In the genomic region with DNA sequence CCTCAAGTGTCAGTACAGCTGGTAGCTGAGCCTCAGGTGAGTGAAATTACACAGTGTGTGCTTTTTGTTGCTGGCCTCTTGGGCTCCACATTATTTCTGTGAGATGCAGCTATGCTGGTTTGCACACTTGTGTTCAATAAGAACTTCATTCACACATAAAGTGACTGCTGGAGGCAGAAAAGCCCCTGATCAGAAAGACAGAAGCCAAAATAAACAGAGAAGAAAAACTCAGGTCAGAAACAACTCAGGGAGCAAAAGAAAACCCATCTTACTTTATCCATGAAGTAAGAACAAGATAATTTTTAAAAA, we compare ENCODE assay signal across 10 cellular contexts. TPM values are rescaled to one million over a fixed set of nuclear protein-coding genes. Genes with fewer than 3 reads are reported as not detected.
DNase-seq lines count a peak whose midpoint lies in the region; ATAC-seq and TF ChIP-seq lines count a peak whose summit lies in the region.
"Had no signal": no experiment of that assay in that cellular context is flagged by ENCODE, and none has a peak within 500 bp of the region (broad histone marks: within the 10 kb centered on the region; RNA-seq: fewer than 3 reads in every experiment).

No MANE protein-coding gene starts in this region.

- H3K4me3 Mint-ChIP-seq in activated naive CD4-positive, alpha-beta T cell treated with anti-CD3 and anti-CD28 coated beads, Interleukin-2, amount 10 ng/mL, durations not matched to agents 7 days and 5 days = no peak overlapping the region
- no peak overlapping the region for H3K4me3 Mint-ChIP-seq in activated naive CD4-positive, alpha-beta T cell treated with anti-CD3 and anti-CD28 coated beads for 36 hours
- H3K4me3 Mint-ChIP-seq in central memory CD8-positive, alpha-beta T cell = no peak overlapping the region
- no peak overlapping the region for H3K4me3 Mint-ChIP-seq in stimulated activated naive B cell treated with anti-CD40 and anti-IgM and Interleukin-4, amounts not matched to agents 10 μg/mL and 1 μg/mL and 100 μg/mL, for 72 hours

- BruUV-seq in PC-9 (replicated peaks; lab: Mats Ljungman, UMichigan) = no TSS peak

- H3K4me3 ChIP-seq in PC-9 (no peak overlapping the region), left lung (no peak overlapping the region)
- H3K4me3 ChIP-seq: lung, pancreas had no signal

- DNase-seq in activated naive CD4-positive, alpha-beta T cell treated with anti-CD3 and anti-CD28 coated beads, Interleukin-2, amount 10 ng/mL, durations not matched to agents 7 days and 5 days = no peak
- no peak for DNase-seq in activated naive CD4-positive, alpha-beta T cell treated with anti-CD3 and anti-CD28 coated beads for 36 hours
- DNase-seq in PC-9 = no peak
- no peak for DNase-seq in central memory CD8-positive, alpha-beta T cell (ENCODE audit: low spot score in 2 of 2)
- no peak for DNase-seq in stimulated activated naive B cell treated with anti-CD40 and anti-IgM and Interleukin-4, amounts not matched to agents 10 μg/mL and 1 μg/mL and 100 μg/mL, for 72 hours
- DNase-seq in HuH-7 (ENCODE audit: low spot score) = no peak
- no peak for DNase-seq in left lung

- H3K36me3 ChIP-seq in PC-9 (ENCODE audit: low read depth) (no peaks in the 10 kb centered on the region), left lung (no peaks in the 10 kb centered on the region)

- peak overlapping the region; percentile 72; the same call in 1 of the 2 replicates for H2AFZ ChIP-seq in PC-9

- H3K9me2 ChIP-seq in PC-9 (ENCODE audit: insufficient read depth) = no peaks in the 10 kb centered on the region

- no peaks in the 10 kb centered on the region for H4K20me1 ChIP-seq in PC-9 (ENCODE audit: insufficient read depth)

- H3K9me3 Mint-ChIP-seq in activated naive CD4-positive, alpha-beta T cell treated with anti-CD3 and anti-CD28 coated beads, Interleukin-2, amount 10 ng/mL, durations not matched to agents 7 days and 5 days = peaks cover 13% of the 10 kb centered on the region
- H3K9me3 Mint-ChIP-seq in activated naive CD4-positive, alpha-beta T cell treated with anti-CD3 and anti-CD28 coated beads for 36 hours = peaks cover 6% of the 10 kb centered on the region
- H3K9me3 Mint-ChIP-seq in central memory CD8-positive, alpha-beta T cell = no peaks in the 10 kb centered on the region
- H3K9me3 Mint-ChIP-seq in stimulated activated naive B cell treated with anti-CD40 and anti-IgM and Interleukin-4, amounts not matched to agents 10 μg/mL and 1 μg/mL and 100 μg/mL, for 72 hours = peaks cover 9 to 11% of the 10 kb centered on the region in 2 donors

- POLR2A ChIA-PET in PC-9 (lab: Charles Lee; ENCODE audit: unreplicated experiment) = interaction anchor here (0.5 to 0.8 kb wide), 4 partner anchors 62 to 1426 kb away, joined by 3 to 5 read pairs (median 4); a partner anchor contains a TSS

- peaks cover 43% of the 10 kb centered on the region for H3K4me1 Mint-ChIP-seq in activated naive CD4-positive, alpha-beta T cell treated with anti-CD3 and anti-CD28 coated beads, Interleukin-2, amount 10 ng/mL, durations not matched to agents 7 days and 5 days
- peaks cover 25% of the 10 kb centered on the region for H3K4me1 Mint-ChIP-seq in activated naive CD4-positive, alpha-beta T cell treated with anti-CD3 and anti-CD28 coated beads for 36 hours (ENCODE audit: low read depth)
- peaks cover 30% of the 10 kb centered on the region for H3K4me1 Mint-ChIP-seq in central memory CD8-positive, alpha-beta T cell
- peaks cover 30 to 49% of the 10 kb centered on the region in 2 donors for H3K4me1 Mint-ChIP-seq in stimulated activated naive B cell treated with anti-CD40 and anti-IgM and Interleukin-4, amounts not matched to agents 10 μg/mL and 1 μg/mL and 100 μg/mL, for 72 hours

- peaks cover 4% of the 10 kb centered on the region for H3K4me1 ChIP-seq in PC-9 (replicated peaks; ENCODE audit: insufficient read depth)
- peaks cover 3 to 9% of the 10 kb centered on the region in 2 donors for H3K4me1 ChIP-seq in left lung

- H3K4me2 ChIP-seq in PC-9 = no peak overlapping the region

- H3K27ac Mint-ChIP-seq in activated naive CD4-positive, alpha-beta T cell treated with anti-CD3 and anti-CD28 coated beads, Interleukin-2, amount 10 ng/mL, durations not matched to agents 7 days and 5 days = peak overlapping the region; percentile 55
- no peak overlapping the region for H3K27ac Mint-ChIP-seq in activated naive CD4-positive, alpha-beta T cell treated with anti-CD3 and anti-CD28 coated beads for 36 hours
- peak overlapping the region; percentile 79 for H3K27ac Mint-ChIP-seq in central memory CD8-positive, alpha-beta T cell (ENCODE audit: low read depth)
- peak overlapping the region; percentile 83 for H3K27ac Mint-ChIP-seq in stimulated activated naive B cell treated with anti-CD40 and anti-IgM and Interleukin-4, amounts not matched to agents 10 μg/mL and 1 μg/mL and 100 μg/mL, for 72 hours

- H3K27ac ChIP-seq in PC-9 (no peak overlapping the region), left lung (no peak overlapping the region)

- CTCF ChIA-PET in activated naive CD4-positive, alpha-beta T cell treated with anti-CD3 and anti-CD28 coated beads, Interleukin-2, amount 10 ng/mL, durations not matched to agents 7 days and 5 days (lab: Charles Lee) = interaction anchor here (0.6 to 1.1 kb wide), 8 partner anchors 11 to 92 kb away, joined by 3 to 8 read pairs (median 4); a partner anchor contains a TSS
- CTCF ChIA-PET in activated naive CD4-positive, alpha-beta T cell treated with anti-CD3 and anti-CD28 coated beads for 36 hours (lab: Charles Lee) = interaction anchor here (0.8 to 1.3 kb wide), 9 partner anchors 9 to 248 kb away, joined by 3 to 8 read pairs (median 4); a partner anchor contains a TSS
- CTCF ChIA-PET in PC-9 (lab: Charles Lee) = interaction anchor here (0.6 to 1.0 kb wide), 8 partner anchors 21 to 748 kb away, joined by 3 to 5 read pairs (median 4); a partner anchor contains a TSS

- no peak for ATAC-seq in central memory CD8-positive, alpha-beta T cell (replicated peaks; ENCODE audit: extremely low read depth, poor library complexity, severe bottlenecking)
- no peak for ATAC-seq in stimulated activated naive B cell treated with anti-CD40 and anti-IgM and Interleukin-4, amounts not matched to agents 10 μg/mL and 1 μg/mL and 100 μg/mL, for 72 hours (replicated peaks)
- ATAC-seq in HG03469 (IDR thresholded peaks at IDR 0.05; ENCODE audit: unreplicated experiment) = no peak
- ATAC-seq in left lung = no peak

- peaks cover 16% of the 10 kb centered on the region for H3K36me3 Mint-ChIP-seq in activated naive CD4-positive, alpha-beta T cell treated with anti-CD3 and anti-CD28 coated beads, Interleukin-2, amount 10 ng/mL, durations not matched to agents 7 days and 5 days
- H3K36me3 Mint-ChIP-seq in activated naive CD4-positive, alpha-beta T cell treated with anti-CD3 and anti-CD28 coated beads for 36 hours (ENCODE audit: low read depth) = peaks cover 5% of the 10 kb centered on the region
- H3K36me3 Mint-ChIP-seq in central memory CD8-positive, alpha-beta T cell (ENCODE audit: insufficient read depth) = peaks cover 8% of the 10 kb centered on the region
- H3K36me3 Mint-ChIP-seq in stimulated activated naive B cell treated with anti-CD40 and anti-IgM and Interleukin-4, amounts not matched to agents 10 μg/mL and 1 μg/mL and 100 μg/mL, for 72 hours = peaks cover 15 to 35% of the 10 kb centered on the region in 2 donors

- intact Hi-C loops in activated naive CD4-positive, alpha-beta T cell treated with anti-CD3 and anti-CD28 coated beads for 36 hours (cut with micrococcal nuclease) = loop anchor here (1.0 to 5.0 kb wide), 3 partner anchors 15 to 233 kb away; a partner anchor contains a TSS
- intact Hi-C loops in PC-9 (cut with micrococcal nuclease; ENCODE audit: unreplicated experiment) (no loop called here), left lung (cut with DNase I) (no loop called here)

- H3K79me2 ChIP-seq in PC-9 (ENCODE audit: low read depth) = no peaks in the 10 kb centered on the region

- TF ChIP-seq CTCF in PC-9 (conservative IDR thresholded peaks at IDR 0.05) = no peak
- TF ChIP-seq CTCF in left lung (IDR thresholded peaks at IDR 0.05) = no peak

- peaks cover 13% of the 10 kb centered on the region for H3K27me3 Mint-ChIP-seq in activated naive CD4-positive, alpha-beta T cell treated with anti-CD3 and anti-CD28 coated beads, Interleukin-2, amount 10 ng/mL, durations not matched to agents 7 days and 5 days
- no peaks in the 10 kb centered on the region for H3K27me3 Mint-ChIP-seq in activated naive CD4-positive, alpha-beta T cell treated with anti-CD3 and anti-CD28 coated beads for 36 hours (ENCODE audit: low read depth)
- H3K27me3 Mint-ChIP-seq in central memory CD8-positive, alpha-beta T cell = no peaks in the 10 kb centered on the region
- no peaks in the 10 kb centered on the region for H3K27me3 Mint-ChIP-seq in stimulated activated naive B cell treated with anti-CD40 and anti-IgM and Interleukin-4, amounts not matched to agents 10 μg/mL and 1 μg/mL and 100 μg/mL, for 72 hours

- H3F3A ChIP-seq in PC-9 (ENCODE audit: insufficient read depth, low read depth) = peaks cover 4% of the 10 kb centered on the region; the same call in 1 of the 2 replicates

- no peaks in the 10 kb centered on the region for H3K27me3 ChIP-seq in PC-9 (ENCODE audit: insufficient read depth, low read depth)
- H3K27me3 ChIP-seq in left lung = no peaks in the 10 kb centered on the region
- H3K27me3 ChIP-seq: pancreas had no signal

- no peaks in the 10 kb centered on the region for H3K9me3 ChIP-seq in PC-9 (ENCODE audit: insufficient read depth, low read depth)
- no peaks in the 10 kb centered on the region for H3K9me3 ChIP-seq in left lung
- H3K9me3 ChIP-seq: pancreas had no signal

RNA-seq across cellular contexts. Expression of a gene that starts 15.1 kb away (rescaled TPM):
- total RNA-seq in activated naive CD4-positive, alpha-beta T cell treated with anti-CD3 and anti-CD28 coated beads for 36 hours = 1 to 10 TPM; 2.8 to 3.1 TPM
- total RNA-seq in PC-9 (2021) (1.9 and 4.9 TPM in 2 replicates), left lung (1 to 10 TPM; 2.9 to 6.3 TPM)

RNA-seq across cellular contexts. Expression of a gene that starts 16.6 kb away (rescaled TPM):
- 10 to 100 TPM; 39.3 to 41.0 TPM for total RNA-seq in activated naive CD4-positive, alpha-beta T cell treated with anti-CD3 and anti-CD28 coated beads for 36 hours
- 54.5 and 87.7 TPM in 2 replicates for total RNA-seq in PC-9 (2021)
- 10 to 100 TPM; 30.2 to 49.1 TPM for total RNA-seq in left lung

RNA-seq across cellular contexts. Expression of a gene that starts 43.7 kb away (rescaled TPM):
- 10 to 100 TPM; 32.4 to 36.6 TPM for total RNA-seq in activated naive CD4-positive, alpha-beta T cell treated with anti-CD3 and anti-CD28 coated beads for 36 hours
- total RNA-seq in PC-9 (2021) (48.5 and 52.2 TPM in 2 replicates), left lung (10 to 100 TPM; 25.6 to 26.8 TPM)

RNA-seq across cellular contexts. Expression of a gene that starts 55.2 kb away (rescaled TPM):
- total RNA-seq in activated naive CD4-positive, alpha-beta T cell treated with anti-CD3 and anti-CD28 coated beads for 36 hours = 10 to 100 TPM; 50.9 to 52.5 TPM
- total RNA-seq in PC-9 (2021) (47.7 and 49.2 TPM in 2 replicates), left lung (10 to 100 TPM; 22.3 to 30.5 TPM)
